In genomic region chr22:21067075-21067900, GRCh38 we compare ENCODE assay signal across 39 cellular contexts. TPM values are rescaled to one million over a fixed set of nuclear protein-coding genes. Genes with fewer than 3 reads are reported as not detected.
"Had no signal": no experiment of that assay in that cellular context is flagged by ENCODE, and none has a peak within 500 bp of the region (broad histone marks: within the 10 kb centered on the region; RNA-seq: fewer than 3 reads in every experiment).

No MANE protein-coding gene starts in this region.

- ATAC-seq: activated CD4-positive, alpha-beta T cell treated with anti-CD3 and anti-CD28 coated beads for 36 hours; activated T-cell treated with anti-CD3 and anti-CD28 coated beads, Interleukin-2, amount 50 U/mL, for 72 hours; effector memory CD8-positive, alpha-beta T cell; gastroesophageal sphincter; T-helper 17 cell had no signal

- H3K36me3 ChIP-seq: brain microvascular endothelial cell, esophagus squamous epithelium, gastroesophageal sphincter, heart right ventricle had no signal

- H3K27ac ChIP-seq: brain microvascular endothelial cell, coronary artery, dorsolateral prefrontal cortex, epithelial cell of prostate, esophagus squamous epithelium, gastroesophageal sphincter, heart right ventricle had no signal

- H3K27me3 Mint-ChIP-seq: activated CD4-positive, alpha-beta T cell treated with anti-CD3 and anti-CD28 coated beads for 36 hours had no signal

- H3K4me1 ChIP-seq: gastroesophageal sphincter, heart right ventricle had no signal

- H3K9me3 ChIP-seq: esophagus squamous epithelium, gastroesophageal sphincter, heart right ventricle had no signal

- H3K27me3 ChIP-seq: dorsolateral prefrontal cortex, esophagus squamous epithelium, gastroesophageal sphincter, heart right ventricle had no signal

- H3K4me3 ChIP-seq: coronary artery, dorsolateral prefrontal cortex, esophagus squamous epithelium, gastroesophageal sphincter, heart right ventricle had no signal

- H3K27ac Mint-ChIP-seq: activated CD4-positive, alpha-beta memory T cell treated with anti-CD3 and anti-CD28 coated beads, Interleukin-2, amount 10 ng/mL, durations not matched to agents 7 days and 5 days; activated CD4-positive, alpha-beta T cell treated with anti-CD3 and anti-CD28 coated beads for 36 hours; activated CD4-positive, alpha-beta T cell treated with anti-CD3 and anti-CD28 coated beads, Interleukin-2, amount 10 ng/mL, durations not matched to agents 24 days and 14 days; activated naive CD8-positive, alpha-beta T cell; activated T-cell treated with anti-CD3 and anti-CD28 coated beads, Interleukin-2, amount 50 U/mL, for 24 hours; activated T-cell treated with anti-CD3 and anti-CD28 coated beads, Interleukin-2, amount 50 U/mL, for 72 hours; dendritic cell treated with granulocyte-macrophage colony-stimulating factor and Interleukin-4, amounts not matched to agents 40 ng/mL and 50 ng/mL, for 4 days; effector memory CD8-positive, alpha-beta T cell; T-helper 17 cell; T-helper 2 cell treated with Interferon-gamma antibody and Interleukin-4, amounts not matched to agents 5 μg/mL and 100 μg/mL, for 36 hours had no signal

- H3K9me3 Mint-ChIP-seq: activated CD4-positive, alpha-beta memory T cell treated with anti-CD3 and anti-CD28 coated beads, Interleukin-2, amount 10 ng/mL, durations not matched to agents 7 days and 5 days; activated CD4-positive, alpha-beta T cell treated with anti-CD3 and anti-CD28 coated beads, Interleukin-2, amount 10 ng/mL, durations not matched to agents 24 days and 14 days; activated T-cell treated with anti-CD3 and anti-CD28 coated beads, Interleukin-2, amount 50 U/mL, for 24 hours; activated T-cell treated with anti-CD3 and anti-CD28 coated beads, Interleukin-2, amount 50 U/mL, for 72 hours; dendritic cell treated with granulocyte-macrophage colony-stimulating factor and Interleukin-4, amounts not matched to agents 40 ng/mL and 50 ng/mL, for 4 days; effector memory CD8-positive, alpha-beta T cell; T-helper 2 cell treated with Interferon-gamma antibody and Interleukin-4, amounts not matched to agents 5 μg/mL and 100 μg/mL, for 36 hours had no signal

- FAIRE-seq: astrocyte, endometrium, endothelial cell of umbilical vein had no signal

- H3K4me1 Mint-ChIP-seq: activated CD4-positive, alpha-beta T cell treated with anti-CD3 and anti-CD28 coated beads, Interleukin-2, amount 10 ng/mL, durations not matched to agents 24 days and 14 days had no signal

- DNase-seq: activated CD4-positive, alpha-beta memory T cell treated with anti-CD3 and anti-CD28 coated beads, Interleukin-2, amount 10 ng/mL, durations not matched to agents 7 days and 5 days; activated CD4-positive, alpha-beta T cell treated with anti-CD3 and anti-CD28 coated beads for 36 hours; activated CD4-positive, alpha-beta T cell treated with anti-CD3 and anti-CD28 coated beads, Interleukin-2, amount 10 ng/mL, durations not matched to agents 24 days and 14 days; activated CD4-positive, CD25-positive, alpha-beta regulatory T cell; activated CD4-positive, CD25-positive, alpha-beta regulatory T cell treated with anti-CD3 and anti-CD28 coated beads, Interleukin-2, amount 50 U/mL, for 72 hours; activated CD8-positive, alpha-beta memory T cell treated with anti-CD3 and anti-CD28 coated beads, Interleukin-2, amount 50 U/mL, for 48 hours; activated gamma-delta T cell; activated naive CD4-positive, alpha-beta T cell treated with anti-CD3 and anti-CD28 coated beads, Interleukin-2, amount 50 U/mL, for 16 hours; activated naive CD4-positive, alpha-beta T cell treated with Interleukin-2 at 50 U/mL for 16 hours; activated T-cell treated with anti-CD3 and anti-CD28 coated beads for 4 hours; activated T-cell treated with anti-CD3 and anti-CD28 coated beads, Interleukin-2, amount 50 U/mL, for 24 hours; activated T-cell treated with anti-CD3 and anti-CD28 coated beads, Interleukin-2, amount 50 U/mL, for 72 hours; amniotic stem cell; anterior cingulate cortex; brain microvascular endothelial cell; central memory CD4-positive, alpha-beta T cell; cerebellar nuclear complex; effector CD4-positive, alpha-beta T cell; effector memory CD8-positive, alpha-beta T cell; esophagus squamous epithelium; foreskin melanocyte; heart right ventricle; T-helper 1 cell; T-helper 17 cell; T1000 had no signal

- H3K36me3 Mint-ChIP-seq: activated naive CD8-positive, alpha-beta T cell had no signal

- H3K4me3 Mint-ChIP-seq: activated CD4-positive, alpha-beta memory T cell treated with anti-CD3 and anti-CD28 coated beads, Interleukin-2, amount 10 ng/mL, durations not matched to agents 7 days and 5 days; activated CD4-positive, alpha-beta T cell treated with anti-CD3 and anti-CD28 coated beads for 36 hours; activated CD4-positive, alpha-beta T cell treated with anti-CD3 and anti-CD28 coated beads, Interleukin-2, amount 10 ng/mL, durations not matched to agents 24 days and 14 days; activated naive CD8-positive, alpha-beta T cell; activated T-cell treated with anti-CD3 and anti-CD28 coated beads, Interleukin-2, amount 50 U/mL, for 24 hours; activated T-cell treated with anti-CD3 and anti-CD28 coated beads, Interleukin-2, amount 50 U/mL, for 72 hours; dendritic cell treated with granulocyte-macrophage colony-stimulating factor and Interleukin-4, amounts not matched to agents 40 ng/mL and 50 ng/mL, for 4 days; effector memory CD8-positive, alpha-beta T cell; T-helper 17 cell; T-helper 2 cell treated with Interferon-gamma antibody and Interleukin-4, amounts not matched to agents 5 μg/mL and 100 μg/mL, for 36 hours had no signal

RNA-seq across cellular contexts. Expression of gene LRRC74B, which starts 21.5 kb away (rescaled TPM):
- total RNA-seq: activated CD4-positive, alpha-beta memory T cell treated with anti-CD3 and anti-CD28 coated beads, Interleukin-2, amount 10 ng/mL, durations not matched to agents 7 days and 5 days; activated CD4-positive, alpha-beta T cell treated with anti-CD3 and anti-CD28 coated beads for 36 hours; activated CD4-positive, alpha-beta T cell treated with anti-CD3 and anti-CD28 coated beads, Interleukin-2, amount 10 ng/mL, durations not matched to agents 24 days and 14 days; activated T-cell treated with anti-CD3 and anti-CD28 coated beads, Interleukin-2, amount 50 U/mL, for 72 hours; astrocyte; endothelial cell of umbilical vein; fibroblast of lung; fibroblast of villous mesenchyme; gastroesophageal sphincter; glomerular endothelial cell; heart right ventricle had no signal
- polyA plus RNA-seq: adipose tissue, endothelial cell of umbilical vein, fibroblast of lung, heart right ventricle had no signal

RNA-seq across cellular contexts. Expression of gene SLC7A4, which starts 34.9 kb away (rescaled TPM):
- total RNA-seq: activated CD4-positive, alpha-beta memory T cell treated with anti-CD3 and anti-CD28 coated beads, Interleukin-2, amount 10 ng/mL, durations not matched to agents 7 days and 5 days; activated CD4-positive, alpha-beta T cell treated with anti-CD3 and anti-CD28 coated beads for 36 hours; activated CD4-positive, alpha-beta T cell treated with anti-CD3 and anti-CD28 coated beads, Interleukin-2, amount 10 ng/mL, durations not matched to agents 24 days and 14 days; activated T-cell treated with anti-CD3 and anti-CD28 coated beads, Interleukin-2, amount 50 U/mL, for 72 hours; endothelial cell of umbilical vein; glomerular endothelial cell had no signal
- polyA plus RNA-seq: endothelial cell of umbilical vein had no signal

RNA-seq across cellular contexts. Expression of gene P2RX6, which starts 52.3 kb away (rescaled TPM):
- total RNA-seq: activated CD4-positive, alpha-beta T cell treated with anti-CD3 and anti-CD28 coated beads, Interleukin-2, amount 10 ng/mL, durations not matched to agents 24 days and 14 days; endothelial cell of umbilical vein had no signal
